Comparison of ENCODE assay signal across 1 cellular context in the genomic region with DNA sequence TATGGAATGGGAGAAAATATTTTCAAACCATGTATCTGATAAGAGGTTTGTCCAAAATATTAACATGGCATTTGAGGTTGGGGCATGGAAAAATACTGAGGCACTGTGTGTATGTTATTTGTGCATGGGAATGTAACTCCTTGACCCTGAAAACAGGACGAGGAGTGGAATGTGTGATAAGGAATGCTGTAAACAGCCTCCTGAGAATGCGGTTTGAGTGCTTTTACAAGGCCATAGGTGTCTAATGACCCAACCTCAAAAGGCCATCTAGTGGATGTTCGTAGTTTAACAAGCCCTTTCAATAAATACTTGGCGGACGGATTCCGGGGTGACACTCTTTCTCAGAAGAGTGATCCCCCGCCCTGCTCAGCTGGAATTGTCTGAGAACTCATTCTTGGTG.
TF ChIP-seq lines count a peak whose summit lies in the region.

No MANE protein-coding gene starts in this region.

TF ChIP-seq in GM23338, 12 proteins besides CTCF, POLR2A, EP300 and RAD21 (continued from another document):
- no peak for TF ChIP-seq NANOG (IDR thresholded peaks at IDR 0.05; ENCODE audit: borderline replicate concordance)
- TF ChIP-seq, protein P1, sequence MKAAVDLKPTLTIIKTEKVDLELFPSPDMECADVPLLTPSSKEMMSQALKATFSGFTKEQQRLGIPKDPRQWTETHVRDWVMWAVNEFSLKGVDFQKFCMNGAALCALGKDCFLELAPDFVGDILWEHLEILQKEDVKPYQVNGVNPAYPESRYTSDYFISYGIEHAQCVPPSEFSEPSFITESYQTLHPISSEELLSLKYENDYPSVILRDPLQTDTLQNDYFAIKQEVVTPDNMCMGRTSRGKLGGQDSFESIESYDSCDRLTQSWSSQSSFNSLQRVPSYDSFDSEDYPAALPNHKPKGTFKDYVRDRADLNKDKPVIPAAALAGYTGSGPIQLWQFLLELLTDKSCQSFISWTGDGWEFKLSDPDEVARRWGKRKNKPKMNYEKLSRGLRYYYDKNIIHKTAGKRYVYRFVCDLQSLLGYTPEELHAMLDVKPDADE (IDR thresholded peaks at IDR 0.05), result no peak
